Comparison of ENCODE assay signal across 34 cellular contexts in genomic region chr17:51359055-51359454, GRCh38.
"Had no signal": no experiment of that assay in that cellular context is flagged by ENCODE, and none has a peak within 500 bp of the region (broad histone marks: within the 10 kb centered on the region; RNA-seq: fewer than 3 reads in every experiment).

No MANE protein-coding gene starts in this region.

- H3K4me1 ChIP-seq: adrenal gland, ascending aorta, body of pancreas, breast epithelium had no signal

- H3K4me3 ChIP-seq: adrenal gland, ascending aorta, body of pancreas, breast epithelium, cardiac muscle cell had no signal

- DNase-seq: activated effector memory CD4-positive, alpha-beta T cell treated with anti-CD3 and anti-CD28 coated beads, Interleukin-2, amount 50 U/mL, for 16 hours; activated effector memory CD4-positive, alpha-beta T cell treated with Interleukin-2 at 50 U/mL for 16 hours; activated gamma-delta T cell; activated gamma-delta T cell treated with Interleukin-2 at 50 U/mL for 16 hours; activated naive CD4-positive, alpha-beta T cell; activated naive CD4-positive, alpha-beta T cell treated with anti-CD3 and anti-CD28 coated beads for 36 hours; activated naive CD4-positive, alpha-beta T cell treated with anti-CD3 and anti-CD28 coated beads, Interleukin-2, amount 10 ng/mL, durations not matched to agents 7 days and 5 days; activated naive CD4-positive, alpha-beta T cell treated with anti-CD3 and anti-CD28 coated beads, Interleukin-2, amount 50 U/mL, for 16 hours; activated naive CD4-positive, alpha-beta T cell treated with Interleukin-2 at 50 U/mL for 16 hours; activated naive CD8-positive, alpha-beta T cell treated with anti-CD3 and anti-CD28 coated beads for 36 hours; activated naive CD8-positive, alpha-beta T cell treated with anti-CD3 and anti-CD28 coated beads, Interleukin-2, amount 10 ng/mL, durations not matched to agents 7 days and 5 days; activated naive CD8-positive, alpha-beta T cell treated with anti-CD3 and anti-CD28 coated beads, Interleukin-2, amount 50 U/mL, for 24 hours; activated T-cell treated with anti-CD3 and anti-CD28 coated beads, Interleukin-2, amount 50 U/mL, for 1 hour; activated T-cell treated with anti-CD3 and anti-CD28 coated beads, Interleukin-2, amount 50 U/mL, for 24 hours; activated T-cell treated with anti-CD3 and anti-CD28 coated beads, Interleukin-2, amount 50 U/mL, for 4 hours; activated T-cell treated with anti-CD3 and anti-CD28 coated beads, Interleukin-2, amount 50 U/mL, for 48 hours; activated T-cell treated with anti-CD3 and anti-CD28 coated beads, Interleukin-2, amount 50 U/mL, for 72 hours; adrenal gland; amniotic stem cell; amygdala; anterior cingulate cortex; aorta; body of pancreas; brain microvascular endothelial cell; caudate nucleus; central memory CD4-positive, alpha-beta T cell; cerebellar nuclear complex had no signal

- H3K27ac ChIP-seq: adrenal gland, ascending aorta, body of pancreas, brain microvascular endothelial cell, breast epithelium, cardiac muscle cell had no signal

- FAIRE-seq: astrocyte, bronchial epithelial cell had no signal

- H3K36me3 ChIP-seq: adrenal gland, ascending aorta, brain microvascular endothelial cell, breast epithelium, cardiac muscle cell had no signal

- H3K9me3 ChIP-seq: adrenal gland, ascending aorta, body of pancreas, breast epithelium had no signal

- H3K27me3 ChIP-seq: adrenal gland, ascending aorta, body of pancreas, brain microvascular endothelial cell, cardiac muscle cell had no signal

- ATAC-seq: activated naive CD4-positive, alpha-beta T cell treated with anti-CD3 and anti-CD28 coated beads, Interleukin-2, amount 50 U/mL, for 72 hours; activated naive CD8-positive, alpha-beta T cell treated with anti-CD3 and anti-CD28 coated beads, Interleukin-2, amount 50 U/mL, for 24 hours; activated T-cell treated with anti-CD3 and anti-CD28 coated beads, Interleukin-2, amount 50 U/mL, for 4 hours; activated T-cell treated with anti-CD3 and anti-CD28 coated beads, Interleukin-2, amount 50 U/mL, for 72 hours; activated T-helper 17 cell treated with anti-CD3 and anti-CD28 coated beads, Interleukin-2, amount 50 U/mL, for 72 hours; body of pancreas had no signal
